ENCODE assay signal across 2 cellular contexts in the genomic region with DNA sequence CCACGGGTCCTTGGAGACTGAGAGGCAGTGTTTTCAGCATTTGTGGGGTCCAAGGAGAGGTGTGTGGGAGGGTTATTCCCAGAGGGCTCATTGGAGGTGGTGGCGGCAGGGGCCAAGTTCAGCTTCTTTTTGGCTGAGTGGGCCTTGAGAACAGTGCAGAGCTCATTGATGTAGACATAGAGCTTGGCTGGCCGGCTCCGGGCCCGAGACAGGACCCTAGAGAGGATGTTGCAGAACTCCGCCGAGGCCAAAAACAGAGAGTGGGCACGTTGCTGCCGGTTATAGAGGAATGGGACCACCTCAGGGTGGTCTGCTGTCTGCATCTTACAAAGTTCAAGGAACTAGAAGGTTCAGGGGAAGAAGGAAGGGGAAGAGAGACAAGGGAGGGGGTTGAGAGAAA.
A peak's percentile ranks its signal among the peaks of the same experiment; 100 is the strongest.
TF ChIP-seq lines count a peak whose summit lies in the region.

No MANE protein-coding gene starts in this region.

TF ChIP-seq in IMR-90, 13 proteins besides CTCF, POLR2A, EP300 and RAD21:
- TF ChIP-seq NFE2L2 (IDR thresholded peaks at IDR 0.05; ENCODE audit: low read depth, low read length) (no peak), FOS (IDR thresholded peaks at IDR 0.05; ENCODE audit: low read depth, low read length) (no peak), RFX5 (IDR thresholded peaks at IDR 0.05; ENCODE audit: low read depth, low read length) (no peak), SMC3 (IDR thresholded peaks at IDR 0.05; ENCODE audit: low read depth, low read length) (no peak), RCOR1 (IDR thresholded peaks at IDR 0.05; ENCODE audit: insufficient replicate concordance, low read length) (no peak), BHLHE40 (IDR thresholded peaks at IDR 0.05; ENCODE audit: low read depth, low read length) (no peak), MAFK (IDR thresholded peaks at IDR 0.05; ENCODE audit: low read depth, low read length) (no peak), CEBPB (IDR thresholded peaks at IDR 0.05; ENCODE audit: low read depth, low read length) (no peak), MXI1 (IDR thresholded peaks at IDR 0.05; ENCODE audit: borderline replicate concordance, low read depth, low read length) (no peak), CHD1 (IDR thresholded peaks at IDR 0.05; ENCODE audit: low read depth, low read length) (no peak), MAZ (IDR thresholded peaks at IDR 0.05; ENCODE audit: borderline replicate concordance, low read depth, low read length) (no peak)
- TF ChIP-seq, protein P1, sequence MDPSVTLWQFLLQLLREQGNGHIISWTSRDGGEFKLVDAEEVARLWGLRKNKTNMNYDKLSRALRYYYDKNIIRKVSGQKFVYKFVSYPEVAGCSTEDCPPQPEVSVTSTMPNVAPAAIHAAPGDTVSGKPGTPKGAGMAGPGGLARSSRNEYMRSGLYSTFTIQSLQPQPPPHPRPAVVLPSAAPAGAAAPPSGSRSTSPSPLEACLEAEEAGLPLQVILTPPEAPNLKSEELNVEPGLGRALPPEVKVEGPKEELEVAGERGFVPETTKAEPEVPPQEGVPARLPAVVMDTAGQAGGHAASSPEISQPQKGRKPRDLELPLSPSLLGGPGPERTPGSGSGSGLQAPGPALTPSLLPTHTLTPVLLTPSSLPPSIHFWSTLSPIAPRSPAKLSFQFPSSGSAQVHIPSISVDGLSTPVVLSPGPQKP (IDR thresholded peaks at IDR 0.05; ENCODE audit: borderline replicate concordance, low read depth, low read length) = no peak
- TF ChIP-seq, protein P2, sequence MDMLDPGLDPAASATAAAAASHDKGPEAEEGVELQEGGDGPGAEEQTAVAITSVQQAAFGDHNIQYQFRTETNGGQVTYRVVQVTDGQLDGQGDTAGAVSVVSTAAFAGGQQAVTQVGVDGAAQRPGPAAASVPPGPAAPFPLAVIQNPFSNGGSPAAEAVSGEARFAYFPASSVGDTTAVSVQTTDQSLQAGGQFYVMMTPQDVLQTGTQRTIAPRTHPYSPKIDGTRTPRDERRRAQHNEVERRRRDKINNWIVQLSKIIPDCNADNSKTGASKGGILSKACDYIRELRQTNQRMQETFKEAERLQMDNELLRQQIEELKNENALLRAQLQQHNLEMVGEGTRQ (IDR thresholded peaks at IDR 0.05; ENCODE audit: low read depth, low read length) = no peak

TF ChIP-seq in K562, 482 proteins besides CTCF, POLR2A, EP300 and RAD21:
- peak; percentile 41 for TF ChIP-seq RBBP5 (IDR thresholded peaks at IDR 0.05; ENCODE audit: borderline replicate concordance, insufficient read depth, low read length, poor library complexity, severe bottlenecking)
- TF ChIP-seq CHD1 (IDR thresholded peaks at IDR 0.05; ENCODE audit: low read length) = peak; percentile 3
- TF ChIP-seq ZNF24 (IDR thresholded peaks at IDR 0.05) = no peak
TF ChIP-seq in K562: peak in this region for 2.
